ENCODE assay signal across 8 cellular contexts in genomic region chr2:156434461-156435291, GRCh38. TPM values are rescaled to one million over a fixed set of nuclear protein-coding genes. Genes with fewer than 3 reads are reported as not detected.
DNase-seq lines count a peak whose midpoint lies in the region; ATAC-seq, FAIRE-seq and TF ChIP-seq lines count a peak whose summit lies in the region.

No MANE protein-coding gene starts in this region.

- BruUV-seq in Caco-2 (replicated peaks; lab: Mats Ljungman, UMichigan) (no TSS peak), endothelial cell of umbilical vein (replicated peaks; lab: Mats Ljungman, UMichigan) (no TSS peak)

- dilution Hi-C loops in endothelial cell of umbilical vein (cut with MboI; ENCODE audit: extremely low pct_ligation_motif_present, low sequenced_read_pairs) = no loop called here

- peaks cover 33% of the 10 kb centered on the region for H3K4me1 ChIP-seq in Caco-2
- H3K4me1 ChIP-seq in endothelial cell of umbilical vein (ENCODE audit: control insufficient read depth, extremely low read depth, insufficient read depth, low read length) = peaks cover 24% of the 10 kb centered on the region
- peaks cover 7% of the 10 kb centered on the region for H3K4me1 ChIP-seq in ovary (ENCODE audit: insufficient read depth)
- H3K4me1 ChIP-seq in mucosa of descending colon (ENCODE audit: low read depth) = peaks cover 10% of the 10 kb centered on the region

- 23 to 33% (median 31%) methylated on average over 8 of the region's 8 CpGs for WGBS in ovary, 3 donors

- H3K4me2 ChIP-seq in endothelial cell of umbilical vein (ENCODE audit: insufficient read depth, low read length) = peak overlapping the region; percentile 81

- H3K9me3 Mint-ChIP-seq in Caco-2 (ENCODE audit: unreplicated experiment) = no peaks in the 10 kb centered on the region

- H3K27ac Mint-ChIP-seq in Caco-2 (ENCODE audit: unreplicated experiment) = peak overlapping the region; percentile 83

- H3K27me3 Mint-ChIP-seq in Caco-2 (ENCODE audit: insufficient read depth, unreplicated experiment) = no peaks in the 10 kb centered on the region

- intact Hi-C loops in Caco-2 (cut with micrococcal nuclease; ENCODE audit: unreplicated experiment) (loop anchor here (1.0 to 5.0 kb wide), 5 partner anchors 29 to 99 kb away; no protein-coding TSS in a partner anchor), endothelial cell of umbilical vein (cut with micrococcal nuclease) (loop anchor here (5.0 kb wide), 1 partner anchor 748 kb away; no protein-coding TSS in a partner anchor), ovary (cut with DNase I) (loop anchor here (5.0 to 10.0 kb wide), 4 partner anchors 32 to 102 kb away; partner anchors contain the start of gene NR4A2 (in 3 of the 4)), mucosa of descending colon (cut with DNase I, micrococcal nuclease) (no loop called here)

- ATAC-seq in mucosa of descending colon (no peak), HG03025 (IDR thresholded peaks at IDR 0.05; ENCODE audit: low FRiP score, unreplicated experiment) (no peak)

- peak overlapping the region; percentile 90 for H3K4me3 Mint-ChIP-seq in Caco-2 (ENCODE audit: unreplicated experiment)

- no peaks in the 10 kb centered on the region for H3K79me2 ChIP-seq in endothelial cell of umbilical vein (ENCODE audit: control insufficient read depth, insufficient read depth, low read length)

- TF ChIP-seq CTCF in Caco-2 (IDR thresholded peaks at IDR 0.05; ENCODE audit: insufficient read depth in 1 of 2, low read depth in 1 of 2, low read length in 1 of 2, severe bottlenecking in 1 of 2, unreplicated experiment in 1 of 2) = no peak
- no peak for TF ChIP-seq CTCF in RWPE1 (conservative IDR thresholded peaks at IDR 0.05; ENCODE audit: low read depth)
- no peak for TF ChIP-seq CTCF in endothelial cell of umbilical vein (IDR thresholded peaks at IDR 0.05; ENCODE audit: extremely low read depth in 1 of 2, insufficient read depth in 1 of 2, low read depth in 1 of 2, low read length in 2 of 2)
- no peak for TF ChIP-seq CTCF in ovary (IDR thresholded peaks at IDR 0.05)
- no peak for TF ChIP-seq CTCF in mucosa of descending colon (IDR thresholded peaks at IDR 0.05)

- peak overlapping the region; percentile 92 for H3K9ac ChIP-seq in endothelial cell of umbilical vein (replicated peaks; ENCODE audit: extremely low read depth, insufficient read depth, low read length)

- TF ChIP-seq EP300 in ovary (IDR thresholded peaks at IDR 0.05) = no peak

- H4K20me1 ChIP-seq in endothelial cell of umbilical vein (replicated peaks; ENCODE audit: control insufficient read depth, extremely low read depth, insufficient read depth, low read length) = no peaks in the 10 kb centered on the region

- H3K27me3 ChIP-seq in Caco-2 (replicated peaks; ENCODE audit: control insufficient read depth, insufficient read depth, low read length) (no peaks in the 10 kb centered on the region), endothelial cell of umbilical vein (ENCODE audit: control insufficient read depth in 2 of 2, insufficient read depth in 2 of 2, low read length in 2 of 2) (no peaks in the 10 kb centered on the region), ovary (no peaks in the 10 kb centered on the region)

- H3K36me3 ChIP-seq in Caco-2 (ENCODE audit: control insufficient read depth, insufficient read depth, low read length) (no peaks in the 10 kb centered on the region), endothelial cell of umbilical vein (ENCODE audit: control insufficient read depth in 2 of 2, extremely low read depth in 1 of 2, insufficient read depth in 2 of 2, low read length in 2 of 2) (no peaks in the 10 kb centered on the region), ovary (no peaks in the 10 kb centered on the region), mucosa of descending colon (ENCODE audit: low read depth) (no peaks in the 10 kb centered on the region)

- H3K27ac ChIP-seq in RWPE1 (peak overlapping the region; percentile 96), endothelial cell of umbilical vein (ENCODE audit: insufficient read depth, low read depth, low read length) (peak overlapping the region; percentile 92), ovary (peak overlapping the region in 1 of 2 donors; percentile 98)

- FAIRE-seq in endothelial cell of umbilical vein (lab: Jason Lieb, UNC) = no peak
- no peak for FAIRE-seq in GM19239 (lab: Jason Lieb, UNC)

- DNase-seq in Caco-2 = no peak
- no peak for DNase-seq in RWPE1 (ENCODE audit: low spot score)
- no peak for DNase-seq in endothelial cell of umbilical vein (ENCODE audit: low read depth, low spot score)
- DNase-seq in ovary = no peak
- no peak for DNase-seq in NCI-H2107 (lab: John Stamatoyannopoulos, UW)
- no peak for DNase-seq in GM19239 (ENCODE audit: insufficient read length, low spot score)
- DNase-seq in mucosa of descending colon = no peak

- no peaks in the 10 kb centered on the region for H3K9me1 ChIP-seq in endothelial cell of umbilical vein (replicated peaks; ENCODE audit: control insufficient read depth, extremely low read depth, insufficient read depth, low read length)

- TF ChIP-seq POLR2A in endothelial cell of umbilical vein (IDR thresholded peaks at IDR 0.05; ENCODE audit: low read depth, low read length) (no peak), ovary (IDR thresholded peaks at IDR 0.05) (no peak)

- H2AFZ ChIP-seq in endothelial cell of umbilical vein (ENCODE audit: low read depth, low read length) = peak overlapping the region; percentile 91

- H3K36me3 Mint-ChIP-seq in Caco-2 (ENCODE audit: insufficient read depth, unreplicated experiment) = peaks cover 10% of the 10 kb centered on the region

- H3K4me1 Mint-ChIP-seq in Caco-2 (ENCODE audit: low read depth, unreplicated experiment) = peaks cover 17% of the 10 kb centered on the region

- POLR2A ChIA-PET in Caco-2 (lab: Charles Lee) (interaction anchor here (1.4 kb wide), 1 partner anchor 29 kb away, joined by 3 read pairs; no protein-coding TSS in a partner anchor), RWPE1 (lab: Yijun Ruan, JAX; ENCODE audit: low non-redundant PET) (no interaction called here), endothelial cell of umbilical vein (lab: Charles Lee) (interaction anchor here (1.3 kb wide), 1 partner anchor 92 kb away, joined by 3 read pairs; no protein-coding TSS in a partner anchor)

- H3K9me3 ChIP-seq in Caco-2 (no peaks in the 10 kb centered on the region), endothelial cell of umbilical vein (replicated peaks; ENCODE audit: control insufficient read depth, insufficient read depth, low read length) (no peaks in the 10 kb centered on the region), ovary (no peaks in the 10 kb centered on the region), mucosa of descending colon (no peaks in the 10 kb centered on the region)

- CTCF ChIA-PET in Caco-2 (lab: Charles Lee) = interaction anchor here (1.0 kb wide), 1 partner anchor 34 kb away, joined by 3 read pairs; no protein-coding TSS in a partner anchor
- CTCF ChIA-PET in RWPE1 (lab: Yijun Ruan, JAX) = no interaction called here
- CTCF ChIA-PET in endothelial cell of umbilical vein (lab: Charles Lee) = interaction anchor here (0.7 to 1.0 kb wide), 2 partner anchors 100 to 749 kb away, joined by 3 to 5 read pairs; no protein-coding TSS in a partner anchor

- peak overlapping the region; percentile 48 for H3K4me3 ChIP-seq in Caco-2 (ENCODE audit: low read depth, low read length)
- H3K4me3 ChIP-seq in endothelial cell of umbilical vein (replicated peaks in 1 of 3; ENCODE audit: insufficient read depth in 1 of 3, low read depth in 1 of 3, low read length in 3 of 3) = peak overlapping the region in 1 of 3 experiments; percentile 40
- H3K4me3 ChIP-seq in ovary = peak overlapping the region; percentile 84
- H3K4me3 ChIP-seq in mucosa of descending colon = no peak overlapping the region

TF ChIP-seq in endothelial cell of umbilical vein, 7 proteins besides CTCF, POLR2A, EP300 and RAD21:
- TF ChIP-seq MYC (IDR thresholded peaks at IDR 0.05; ENCODE audit: low read depth, low read length) (no peak), EZH2 (IDR thresholded peaks at IDR 0.05; ENCODE audit: borderline replicate concordance, low read depth, low read length, severe bottlenecking) (no peak), FOS (IDR thresholded peaks at IDR 0.05; ENCODE audit: borderline replicate concordance, insufficient read depth, low read length) (no peak), POLR2AphosphoS5 (IDR thresholded peaks at IDR 0.05; ENCODE audit: insufficient read depth, low read depth, low read length) (no peak), JUN (IDR thresholded peaks at IDR 0.05; ENCODE audit: borderline replicate concordance, insufficient read depth, insufficient read length, low read depth) (no peak), GATA2 (IDR thresholded peaks at IDR 0.05; ENCODE audit: insufficient read depth, insufficient read length, low read depth, low read length) (no peak)
- TF ChIP-seq, protein P1, sequence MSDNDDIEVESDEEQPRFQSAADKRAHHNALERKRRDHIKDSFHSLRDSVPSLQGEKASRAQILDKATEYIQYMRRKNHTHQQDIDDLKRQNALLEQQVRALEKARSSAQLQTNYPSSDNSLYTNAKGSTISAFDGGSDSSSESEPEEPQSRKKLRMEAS (IDR thresholded peaks at IDR 0.05; ENCODE audit: insufficient read depth, insufficient read length) = no peak

RNA-seq across cellular contexts. Expression of gene GPD2, which starts 1.5 kb away (rescaled TPM):
- 56.8 and 58.3 TPM in 2 replicates for total RNA-seq in Caco-2 (2022)
- 29.3 and 37.0 TPM in 2 replicates for total RNA-seq in endothelial cell of umbilical vein
- polyA plus RNA-seq in endothelial cell of umbilical vein = 5.2 and 6.6 TPM in 2 replicates
- polyA plus RNA-seq in endothelial cell of umbilical vein (2011; cell fraction: cytosol; rRNA removed) = 7.1 and 7.2 TPM in 2 replicates
- polyA plus RNA-seq in endothelial cell of umbilical vein (2011; cell fraction: nucleus; rRNA removed) = 12.1 and 14.2 TPM in 2 replicates
- 19.9 and 26.6 TPM in 2 replicates for polyA plus RNA-seq in endothelial cell of umbilical vein (2012)
- polyA minus RNA-seq in endothelial cell of umbilical vein = 56.9 and 58.6 TPM in 2 replicates
- 36.3 TPM for polyA minus RNA-seq in endothelial cell of umbilical vein (2011; cell fraction: cytosol; rRNA and poly(A)+ RNA removed)
- 21.3 and 30.3 TPM in 2 replicates for polyA minus RNA-seq in endothelial cell of umbilical vein (2011; cell fraction: nucleus; rRNA and poly(A)+ RNA removed)
- total RNA-seq in ovary = 10 to 100 TPM; 22.2 to 61.7 (median 27.8) TPM
- polyA plus RNA-seq in ovary = 10 to 100 TPM in 1 of 2 donors, 1 to 10 TPM in 1; 6.7 to 13.8 TPM
- total RNA-seq in mucosa of descending colon = 10 to 100 TPM; 42.9 to 83.5 (median 77.9) TPM

Comparison
In these comparisons a context has a peak if more than half of its experiments do, and no peak if none do; other contexts are left out.
1. intact Hi-C loops: an anchor here in Caco-2 (1.0 to 5.0 kb wide), endothelial cell of umbilical vein (5.0 kb wide) and ovary (5.0 to 10.0 kb wide); none called in mucosa of descending colon.